In genomic region chr2:12720752-12721151, GRCh38 we compare ENCODE assay signal across 8 cellular contexts. TPM values are rescaled to one million over a fixed set of nuclear protein-coding genes. Genes with fewer than 3 reads are reported as not detected.
DNase-seq lines count a peak whose midpoint lies in the region; ATAC-seq and TF ChIP-seq lines count a peak whose summit lies in the region.

No MANE protein-coding gene starts in this region.

- H3K27ac Mint-ChIP-seq in activated CD8-positive, alpha-beta memory T cell treated with anti-CD3 and anti-CD28 coated beads, Interleukin-2, amount 10 ng/mL, durations not matched to agents 7 days and 5 days: no peak overlapping the region
- H3K27ac Mint-ChIP-seq in WTC11: no peak overlapping the region
- peak overlapping the region; percentile 73 to 96 (median 86) for H3K27ac Mint-ChIP-seq in immature natural killer cell

- TF ChIP-seq CTCF in WTC11 (IDR thresholded peaks at IDR 0.05): no peak

- peaks cover 55% of the 10 kb centered on the region for H3K4me1 Mint-ChIP-seq in activated CD8-positive, alpha-beta memory T cell treated with anti-CD3 and anti-CD28 coated beads, Interleukin-2, amount 10 ng/mL, durations not matched to agents 7 days and 5 days
- H3K4me1 Mint-ChIP-seq in WTC11 (peaks cover 46% of the 10 kb centered on the region), immature natural killer cell (peaks cover 74 to 77% of the 10 kb centered on the region in 2 donors)

- no peak overlapping the region for H3K9ac ChIP-seq in stomach smooth muscle (ENCODE audit: low read length in 2 of 2)

- H3K4me3 ChIP-seq in stomach smooth muscle (ENCODE audit: low read length in 2 of 2): peak overlapping the region; percentile 9 to 95

- CTCF ChIA-PET in activated CD8-positive, alpha-beta memory T cell treated with anti-CD3 and anti-CD28 coated beads, Interleukin-2, amount 10 ng/mL, durations not matched to agents 7 days and 5 days (lab: Charles Lee): interaction anchor here (1.3 to 3.1 kb wide), 4 partner anchors 9 to 286 kb away, joined by 3 to 20 read pairs (median 12); no protein-coding TSS in a partner anchor
- CTCF ChIA-PET in WTC11 (lab: Charles Lee): no interaction called here

- no peaks in the 10 kb centered on the region for H3K9me3 ChIP-seq in stomach smooth muscle (ENCODE audit: control insufficient read depth in 2 of 2, low read length in 2 of 2)

- H3K36me3 Mint-ChIP-seq in activated CD8-positive, alpha-beta memory T cell treated with anti-CD3 and anti-CD28 coated beads, Interleukin-2, amount 10 ng/mL, durations not matched to agents 7 days and 5 days: peaks cover 23% of the 10 kb centered on the region
- H3K36me3 Mint-ChIP-seq in WTC11 (peaks cover 37% of the 10 kb centered on the region), immature natural killer cell (peaks cover 12 to 20% (median 19%) of the 10 kb centered on the region in 3 donors)

- peaks cover 21% of the 10 kb centered on the region for H3K4me1 ChIP-seq in stomach smooth muscle (ENCODE audit: control insufficient read depth, insufficient read depth, low read length)

- no peaks in the 10 kb centered on the region for H3K9me3 Mint-ChIP-seq in activated CD8-positive, alpha-beta memory T cell treated with anti-CD3 and anti-CD28 coated beads, Interleukin-2, amount 10 ng/mL, durations not matched to agents 7 days and 5 days (ENCODE audit: low read depth)
- H3K9me3 Mint-ChIP-seq in WTC11 (no peaks in the 10 kb centered on the region), immature natural killer cell (no peaks in the 10 kb centered on the region)

- peaks cover 10% of the 10 kb centered on the region for H3K27me3 Mint-ChIP-seq in activated CD8-positive, alpha-beta memory T cell treated with anti-CD3 and anti-CD28 coated beads, Interleukin-2, amount 10 ng/mL, durations not matched to agents 7 days and 5 days
- H3K27me3 Mint-ChIP-seq in WTC11 (ENCODE audit: low read depth): peaks cover 5% of the 10 kb centered on the region; the same call in 1 of the 2 replicates
- H3K27me3 Mint-ChIP-seq in immature natural killer cell (ENCODE audit: low read depth in 3 of 3): peaks cover 11 to 25% (median 12%) of the 10 kb centered on the region in 3 donors

- DNase-seq in activated CD8-positive, alpha-beta memory T cell treated with anti-CD3 and anti-CD28 coated beads, Interleukin-2, amount 10 ng/mL, durations not matched to agents 7 days and 5 days: peak; percentile 23
- no peak for DNase-seq in activated CD8-positive, alpha-beta memory T cell treated with anti-CD3 and anti-CD28 coated beads for 24 hours
- DNase-seq in WTC11 (ENCODE audit: low spot score): no peak
- DNase-seq in immature natural killer cell: no peak
- DNase-seq in stimulated activated CD4-positive, alpha-beta T cell treated with anti-CD3 and anti-CD28 coated beads, Interleukin-15, amount 100 ng/mL, for 24 hours: no peak
- no peak for DNase-seq in substantia nigra (lab: John Stamatoyannopoulos, UW)
- no peak for DNase-seq in GM19240 (ENCODE audit: insufficient read length, low spot score)

- no peak for ATAC-seq in activated CD8-positive, alpha-beta memory T cell treated with anti-CD3 and anti-CD28 coated beads, Interleukin-2, amount 10 ng/mL, durations not matched to agents 7 days and 5 days
- no peak for ATAC-seq in WTC11

- POLR2A ChIA-PET in WTC11 (lab: Charles Lee): no interaction called here

- peaks cover 0 to 15% of the 10 kb centered on the region in 2 donors for H3K36me3 ChIP-seq in stomach smooth muscle (ENCODE audit: control insufficient read depth in 2 of 2, insufficient read depth in 2 of 2, low read length in 2 of 2)

- H3K27me3 ChIP-seq in stomach smooth muscle (ENCODE audit: control insufficient read depth in 1 of 2, insufficient read depth in 2 of 2, low read length in 2 of 2): no peaks in the 10 kb centered on the region

- H3K27ac ChIP-seq in stomach smooth muscle (ENCODE audit: low read length) (no peak overlapping the region), substantia nigra (ENCODE audit: low read depth, low read length, poor library complexity, severe bottlenecking) (no peak overlapping the region)

- H3K4me3 Mint-ChIP-seq in activated CD8-positive, alpha-beta memory T cell treated with anti-CD3 and anti-CD28 coated beads, Interleukin-2, amount 10 ng/mL, durations not matched to agents 7 days and 5 days: peak overlapping the region; percentile 84
- H3K4me3 Mint-ChIP-seq in WTC11 (peak overlapping the region; percentile 98), immature natural killer cell (peak overlapping the region; percentile 94 to 100 (median 99))

TF ChIP-seq in WTC11, 78 proteins besides CTCF, POLR2A, EP300 and RAD21:
- TF ChIP-seq NFATC4 (CRISPR knock-in tag; IDR thresholded peaks at IDR 0.05): no peak
- no peak for TF ChIP-seq FOXK1 (CRISPR knock-in tag; IDR thresholded peaks at IDR 0.05)
- TF ChIP-seq PRRX2 (CRISPR knock-in tag; IDR thresholded peaks at IDR 0.05): no peak
- no peak for TF ChIP-seq ZMAT4 (CRISPR knock-in tag; IDR thresholded peaks at IDR 0.05)
- TF ChIP-seq ZNF423 (CRISPR knock-in tag; IDR thresholded peaks at IDR 0.05): no peak
- TF ChIP-seq STAT6 (CRISPR knock-in tag; conservative IDR thresholded peaks at IDR 0.05; ENCODE audit: low read depth): no peak

RNA-seq across cellular contexts. Expression of gene TRIB2, which starts 4.0 kb away (rescaled TPM):
- 10 to 100 TPM; 14.3 to 28.5 TPM for total RNA-seq in activated CD8-positive, alpha-beta memory T cell treated with anti-CD3 and anti-CD28 coated beads, Interleukin-2, amount 10 ng/mL, durations not matched to agents 7 days and 5 days
- 79.6 to 89.3 TPM (median 83.1 TPM) in 3 replicates for total RNA-seq in WTC11 (2021)
- 10 to 100 TPM; 40.7 to 82.6 (median 44.5) TPM for polyA plus RNA-seq in immature natural killer cell

Comparison
In these comparisons a context has a peak if more than half of its experiments do, and no peak if none do; other contexts are left out.
1. H3K27ac Mint-ChIP-seq: peak in immature natural killer cell (6 of 6); none in activated CD8-positive, alpha-beta memory T cell treated with anti-CD3 and anti-CD28 coated beads, Interleukin-2, amount 10 ng/mL, durations not matched to agents 7 days and 5 days (single experiment) and WTC11 (single experiment).
2. Peak in every context shown above with its lines, with median percentiles within 50 percentile points of each other: H3K4me3 Mint-ChIP-seq.